1 cellular context compared by ENCODE assay signal in genomic region chr1:153626929-153627796, GRCh38.
TF ChIP-seq lines count a peak whose summit lies in the region.

TSS of gene S100A13 (minus strand) at chr1:153627505. CDS start at chr1:153626472, 1,033 bp downstream.

TF ChIP-seq in HepG2, 621 proteins besides CTCF, POLR2A, EP300 and RAD21 (continued from another document and continues in another):
- peak in 1 of 2 experiments; percentile 81 for TF ChIP-seq HMGXB4 (CRISPR knock-in tag; IDR thresholded peaks at IDR 0.05; ENCODE audit: borderline replicate concordance in 1 of 2, low read depth in 1 of 2)
- 0 out of 2 replicates have a peak, but pooled peaks have one; percentile 33 for TF ChIP-seq SALL2 (CRISPR knock-in tag; IDR thresholded peaks at IDR 0.05)
- TF ChIP-seq MTF2 (CRISPR knock-in tag; IDR thresholded peaks at IDR 0.05; ENCODE audit: borderline replicate concordance) = peak; percentile 47; the same call in 1 of the 2 replicates
- peak; percentile 14; the same call in 1 of the 2 replicates for TF ChIP-seq TFDP1 (CRISPR knock-in tag; IDR thresholded peaks at IDR 0.05; ENCODE audit: borderline replicate concordance)
- TF ChIP-seq ZNF615 (CRISPR knock-in tag; IDR thresholded peaks at IDR 0.05; ENCODE audit: borderline replicate concordance) = 0 out of 2 replicates have a peak, but pooled peaks have one; percentile 33
- peak; percentile 96 for TF ChIP-seq SIX4 (CRISPR knock-in tag; IDR thresholded peaks at IDR 0.05)
- no peak for TF ChIP-seq LCORL (IDR thresholded peaks at IDR 0.05)
- peak; percentile 95 for TF ChIP-seq LCORL (CRISPR knock-in tag; IDR thresholded peaks at IDR 0.05)
- peak; percentile 42; the same call in 1 of the 2 replicates for TF ChIP-seq ZNF790 (CRISPR knock-in tag; IDR thresholded peaks at IDR 0.05; ENCODE audit: borderline replicate concordance)
- TF ChIP-seq SNAPC5 (CRISPR knock-in tag; IDR thresholded peaks at IDR 0.05; ENCODE audit: borderline replicate concordance) = no peak
- TF ChIP-seq ZNF572 (CRISPR knock-in tag; IDR thresholded peaks at IDR 0.05) = peak; percentile 41; the same call in 1 of the 2 replicates
- peak; percentile 23 for TF ChIP-seq CBX1 (IDR thresholded peaks at IDR 0.05; ENCODE audit: low read depth)
- peak; percentile 91 for TF ChIP-seq DRAP1 (CRISPR knock-in tag; IDR thresholded peaks at IDR 0.05)
- 0 out of 2 replicates have a peak, but pooled peaks have one; percentile 27 for TF ChIP-seq LBX2 (CRISPR knock-in tag; IDR thresholded peaks at IDR 0.05; ENCODE audit: borderline replicate concordance)
- 0 out of 2 replicates have a peak, but pooled peaks have one; percentile 1 for TF ChIP-seq ZMYM2 (CRISPR knock-in tag; IDR thresholded peaks at IDR 0.05)
- TF ChIP-seq HOXA3 (CRISPR knock-in tag; IDR thresholded peaks at IDR 0.05) = peak; percentile 32; the same call in 1 of the 2 replicates
- peak; percentile 91; the same call in 1 of the 2 replicates for TF ChIP-seq ZBTB7A (CRISPR knock-in tag; IDR thresholded peaks at IDR 0.05)
- TF ChIP-seq ZSCAN21 (CRISPR knock-in tag; IDR thresholded peaks at IDR 0.05; ENCODE audit: borderline replicate concordance) = 0 out of 2 replicates have a peak, but pooled peaks have one; percentile 24
- 0 out of 2 replicates have a peak, but pooled peaks have one; percentile 24 for TF ChIP-seq ZNF142 (CRISPR knock-in tag; IDR thresholded peaks at IDR 0.05)
- peak; percentile 24; the same call in 1 of the 2 replicates for TF ChIP-seq HMGXB3 (CRISPR knock-in tag; IDR thresholded peaks at IDR 0.05; ENCODE audit: borderline replicate concordance)
- TF ChIP-seq ZNF563 (CRISPR knock-in tag; IDR thresholded peaks at IDR 0.05) = peak; percentile 63; the same call in 1 of the 2 replicates
- peak; percentile 68; the same call in 1 of the 2 replicates for TF ChIP-seq ZBTB7B (CRISPR knock-in tag; IDR thresholded peaks at IDR 0.05)
- peak; percentile 32; the same call in 1 of the 2 replicates for TF ChIP-seq KDM2A (CRISPR knock-in tag; IDR thresholded peaks at IDR 0.05; ENCODE audit: borderline replicate concordance, low read depth)
- peak; percentile 23; the same call in 1 of the 2 replicates for TF ChIP-seq NR2C2 (CRISPR knock-in tag; IDR thresholded peaks at IDR 0.05; ENCODE audit: borderline replicate concordance)
- TF ChIP-seq STAG1 (CRISPR knock-in tag; IDR thresholded peaks at IDR 0.05) = peak; percentile 63
- TF ChIP-seq IRF9 (CRISPR knock-in tag; IDR thresholded peaks at IDR 0.05; ENCODE audit: borderline replicate concordance) = peak; percentile 75; the same call in 1 of the 2 replicates
- peak; percentile 48; the same call in 1 of the 2 replicates for TF ChIP-seq MTERF4 (CRISPR knock-in tag; IDR thresholded peaks at IDR 0.05)
- TF ChIP-seq SOX5 (CRISPR knock-in tag; IDR thresholded peaks at IDR 0.05; ENCODE audit: borderline replicate concordance) = 0 out of 2 replicates have a peak, but pooled peaks have one; percentile 23
- peak; percentile 79; the same call in 1 of the 2 replicates for TF ChIP-seq NAIF1 (CRISPR knock-in tag; IDR thresholded peaks at IDR 0.05; ENCODE audit: borderline replicate concordance)
- peak; percentile 28; the same call in 1 of the 2 replicates for TF ChIP-seq TFDP2 (CRISPR knock-in tag; IDR thresholded peaks at IDR 0.05)
- TF ChIP-seq ZBED4 (CRISPR knock-in tag; IDR thresholded peaks at IDR 0.05; ENCODE audit: borderline replicate concordance) = peak; percentile 38; the same call in 1 of the 2 replicates
